ENCODE assay signal across 5 cellular contexts in genomic region chr10:15337441-15337923, GRCh38. TPM values are rescaled to one million over a fixed set of nuclear protein-coding genes. Genes with fewer than 3 reads are reported as not detected.
DNase-seq lines count a peak whose midpoint lies in the region; ATAC-seq and TF ChIP-seq lines count a peak whose summit lies in the region.
"Not testable (repeated sequence)": the region's sequence is repeated elsewhere in the genome, so short reads cannot be mapped to it uniquely, and the experiment has no call there.

No MANE protein-coding gene starts in this region.

- DNase-seq in MG63 (peak; percentile 19), NCI-H82 treated with DMSO at 0.1 percent for 48 hours (lab: John Stamatoyannopoulos, UW; ENCODE audit: unreplicated experiment) (peak; percentile 5), fibroblast of villous mesenchyme (ENCODE audit: low read depth) (peak; percentile 44), Right ventricle myocardium inferior (ENCODE audit: missing footprints) (peak; percentile 67), mucosa of descending colon (peak in 1 of 3 donors; percentile 38)

- ATAC-seq in Right ventricle myocardium inferior: not testable (repeated sequence)
- ATAC-seq in mucosa of descending colon: peak; percentile 7

- intact Hi-C loops in Right ventricle myocardium inferior (cut with DNase I); mucosa of descending colon (cut with DNase I, micrococcal nuclease): not testable (repeated sequence)

- H3K4me1 ChIP-seq in mucosa of descending colon (ENCODE audit: low read depth): peaks cover 32% of the 10 kb centered on the region

- not testable (repeated sequence) for TF ChIP-seq CTCF in fibroblast of villous mesenchyme (IDR thresholded peaks at IDR 0.05; ENCODE audit: insufficient read depth, low read depth, low read length); mucosa of descending colon (IDR thresholded peaks at IDR 0.05)

- H3K4me3 ChIP-seq in MG63; fibroblast of villous mesenchyme (ENCODE audit: low read depth, low read length); mucosa of descending colon: not testable (repeated sequence)

- not testable (repeated sequence) for H3K36me3 ChIP-seq in MG63; mucosa of descending colon (ENCODE audit: low read depth)

- H3K9me3 ChIP-seq in MG63, mucosa of descending colon: not testable (repeated sequence)

- H3K27me3 ChIP-seq in MG63: not testable (repeated sequence)

RNA-seq across cellular contexts. Expression of gene FAM171A1, which starts 33.6 kb away (rescaled TPM):
- 26.2 and 27.3 TPM in 2 replicates for total RNA-seq in MG63 (2014; rRNA removed; shearing (Covaris generic); ENCODE audit: low replicate concordance)
- total RNA-seq in fibroblast of villous mesenchyme (16.8 TPM in 2 replicates), Right ventricle myocardium inferior (12.2 TPM), mucosa of descending colon (10 to 100 TPM; 33.7 to 60.7 (median 50.4) TPM)
